ENCODE assay signal across 1 cellular context in the genomic region with DNA sequence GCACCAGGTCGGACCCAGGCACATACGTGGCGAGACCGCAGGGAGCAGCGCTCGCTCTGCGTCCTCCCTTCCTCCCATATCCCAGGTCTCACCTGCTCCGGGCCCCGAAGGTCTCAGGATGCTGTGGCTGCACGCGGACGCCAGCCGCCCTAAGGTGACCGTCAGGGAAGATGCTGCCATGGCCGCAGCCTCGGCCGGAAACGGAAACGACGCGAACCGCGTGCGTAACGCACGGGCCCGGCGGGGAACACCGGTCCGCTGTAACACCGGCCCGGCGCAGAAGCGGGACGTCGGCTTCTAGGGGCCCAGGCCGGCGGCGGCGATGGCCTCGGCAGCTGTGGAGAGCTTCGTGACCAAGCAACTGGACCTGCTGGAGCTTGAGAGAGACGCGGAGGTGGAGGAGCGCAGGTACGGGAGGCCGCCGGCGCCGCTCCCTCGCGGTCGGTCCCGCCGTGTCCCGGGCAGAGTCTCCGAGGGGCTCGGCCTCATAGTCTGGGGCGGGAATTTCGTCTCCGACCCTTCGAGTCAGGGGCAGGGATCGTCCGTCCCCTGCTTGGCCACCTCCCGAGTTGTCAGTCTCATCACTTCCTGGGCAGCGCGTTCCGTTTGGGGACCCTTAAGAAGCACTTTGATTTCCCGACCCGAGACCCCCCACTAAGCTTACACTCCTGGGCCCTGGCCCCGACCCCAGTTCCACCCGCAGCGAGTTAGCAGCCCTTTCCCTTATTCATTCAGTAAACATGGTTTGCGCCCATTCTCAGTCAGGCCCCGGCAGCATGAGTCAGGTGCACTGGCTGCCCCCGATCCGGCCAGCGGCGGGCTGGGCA.
TF ChIP-seq lines count a peak whose summit lies in the region.

A gene (plus strand): TSS at position 261 of the 827 bp plus-strand sequence. CDS start 62 bp downstream, at position 323.
A gene (minus strand): TSS at position 202 of the 827 bp plus-strand sequence. CDS start 22 bp downstream, at position 180.

TF ChIP-seq in HepG2, 621 proteins besides CTCF, POLR2A, EP300 and RAD21 (continued from another document and continues in another):
- TF ChIP-seq, protein P1, sequence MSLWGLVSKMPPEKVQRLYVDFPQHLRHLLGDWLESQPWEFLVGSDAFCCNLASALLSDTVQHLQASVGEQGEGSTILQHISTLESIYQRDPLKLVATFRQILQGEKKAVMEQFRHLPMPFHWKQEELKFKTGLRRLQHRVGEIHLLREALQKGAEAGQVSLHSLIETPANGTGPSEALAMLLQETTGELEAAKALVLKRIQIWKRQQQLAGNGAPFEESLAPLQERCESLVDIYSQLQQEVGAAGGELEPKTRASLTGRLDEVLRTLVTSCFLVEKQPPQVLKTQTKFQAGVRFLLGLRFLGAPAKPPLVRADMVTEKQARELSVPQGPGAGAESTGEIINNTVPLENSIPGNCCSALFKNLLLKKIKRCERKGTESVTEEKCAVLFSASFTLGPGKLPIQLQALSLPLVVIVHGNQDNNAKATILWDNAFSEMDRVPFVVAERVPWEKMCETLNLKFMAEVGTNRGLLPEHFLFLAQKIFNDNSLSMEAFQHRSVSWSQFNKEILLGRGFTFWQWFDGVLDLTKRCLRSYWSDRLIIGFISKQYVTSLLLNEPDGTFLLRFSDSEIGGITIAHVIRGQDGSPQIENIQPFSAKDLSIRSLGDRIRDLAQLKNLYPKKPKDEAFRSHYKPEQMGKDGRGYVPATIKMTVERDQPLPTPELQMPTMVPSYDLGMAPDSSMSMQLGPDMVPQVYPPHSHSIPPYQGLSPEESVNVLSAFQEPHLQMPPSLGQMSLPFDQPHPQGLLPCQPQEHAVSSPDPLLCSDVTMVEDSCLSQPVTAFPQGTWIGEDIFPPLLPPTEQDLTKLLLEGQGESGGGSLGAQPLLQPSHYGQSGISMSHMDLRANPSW (CRISPR knock-in tag; IDR thresholded peaks at IDR 0.05; ENCODE audit: borderline replicate concordance), result no peak; the same call in 1 of the 2 replicates
- TF ChIP-seq RFX3 (CRISPR knock-in tag; IDR thresholded peaks at IDR 0.05) (no peak), TOE1 (CRISPR knock-in tag; IDR thresholded peaks at IDR 0.05) (peak; percentile 95; the same call in 1 of the 2 replicates), HMG20B (CRISPR knock-in tag; conservative IDR thresholded peaks at IDR 0.05) (peak; percentile 72), ZNF841 (CRISPR knock-in tag; IDR thresholded peaks at IDR 0.05; ENCODE audit: borderline replicate concordance) (no peak), ZNF878 (CRISPR knock-in tag; IDR thresholded peaks at IDR 0.05) (no peak), ZNF772 (CRISPR knock-in tag; IDR thresholded peaks at IDR 0.05) (peak; percentile 88; the same call in 1 of the 2 replicates), AKAP8 (CRISPR knock-in tag; IDR thresholded peaks at IDR 0.05) (peak; percentile 43; the same call in 1 of the 2 replicates), MLLT10 (CRISPR knock-in tag; IDR thresholded peaks at IDR 0.05) (no peak), RXRB (CRISPR knock-in tag; IDR thresholded peaks at IDR 0.05; ENCODE audit: borderline replicate concordance) (peak; percentile 82), ZNF510 (CRISPR knock-in tag; IDR thresholded peaks at IDR 0.05; ENCODE audit: low read depth) (0 out of 2 replicates have a peak, but pooled peaks have one; percentile 56), ZNF333 (CRISPR knock-in tag; IDR thresholded peaks at IDR 0.05; ENCODE audit: borderline replicate concordance) (peak; percentile 86), RFXAP (CRISPR knock-in tag; IDR thresholded peaks at IDR 0.05; ENCODE audit: borderline replicate concordance) (0 out of 2 replicates have a peak, but pooled peaks have one; percentile 83), ZNF101 (CRISPR knock-in tag; IDR thresholded peaks at IDR 0.05; ENCODE audit: borderline replicate concordance, low read depth) (0 out of 2 replicates have a peak, but pooled peaks have one; percentile 30)
- TF ChIP-seq, protein P2, sequence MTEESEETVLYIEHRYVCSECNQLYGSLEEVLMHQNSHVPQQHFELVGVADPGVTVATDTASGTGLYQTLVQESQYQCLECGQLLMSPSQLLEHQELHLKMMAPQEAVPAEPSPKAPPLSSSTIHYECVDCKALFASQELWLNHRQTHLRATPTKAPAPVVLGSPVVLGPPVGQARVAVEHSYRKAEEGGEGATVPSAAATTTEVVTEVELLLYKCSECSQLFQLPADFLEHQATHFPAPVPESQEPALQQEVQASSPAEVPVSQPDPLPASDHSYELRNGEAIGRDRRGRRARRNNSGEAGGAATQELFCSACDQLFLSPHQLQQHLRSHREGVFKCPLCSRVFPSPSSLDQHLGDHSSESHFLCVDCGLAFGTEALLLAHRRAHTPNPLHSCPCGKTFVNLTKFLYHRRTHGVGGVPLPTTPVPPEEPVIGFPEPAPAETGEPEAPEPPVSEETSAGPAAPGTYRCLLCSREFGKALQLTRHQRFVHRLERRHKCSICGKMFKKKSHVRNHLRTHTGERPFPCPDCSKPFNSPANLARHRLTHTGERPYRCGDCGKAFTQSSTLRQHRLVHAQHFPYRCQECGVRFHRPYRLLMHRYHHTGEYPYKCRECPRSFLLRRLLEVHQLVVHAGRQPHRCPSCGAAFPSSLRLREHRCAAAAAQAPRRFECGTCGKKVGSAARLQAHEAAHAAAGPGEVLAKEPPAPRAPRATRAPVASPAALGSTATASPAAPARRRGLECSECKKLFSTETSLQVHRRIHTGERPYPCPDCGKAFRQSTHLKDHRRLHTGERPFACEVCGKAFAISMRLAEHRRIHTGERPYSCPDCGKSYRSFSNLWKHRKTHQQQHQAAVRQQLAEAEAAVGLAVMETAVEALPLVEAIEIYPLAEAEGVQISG (CRISPR knock-in tag; IDR thresholded peaks at IDR 0.05), result peak; percentile 97
- TF ChIP-seq, protein P3, sequence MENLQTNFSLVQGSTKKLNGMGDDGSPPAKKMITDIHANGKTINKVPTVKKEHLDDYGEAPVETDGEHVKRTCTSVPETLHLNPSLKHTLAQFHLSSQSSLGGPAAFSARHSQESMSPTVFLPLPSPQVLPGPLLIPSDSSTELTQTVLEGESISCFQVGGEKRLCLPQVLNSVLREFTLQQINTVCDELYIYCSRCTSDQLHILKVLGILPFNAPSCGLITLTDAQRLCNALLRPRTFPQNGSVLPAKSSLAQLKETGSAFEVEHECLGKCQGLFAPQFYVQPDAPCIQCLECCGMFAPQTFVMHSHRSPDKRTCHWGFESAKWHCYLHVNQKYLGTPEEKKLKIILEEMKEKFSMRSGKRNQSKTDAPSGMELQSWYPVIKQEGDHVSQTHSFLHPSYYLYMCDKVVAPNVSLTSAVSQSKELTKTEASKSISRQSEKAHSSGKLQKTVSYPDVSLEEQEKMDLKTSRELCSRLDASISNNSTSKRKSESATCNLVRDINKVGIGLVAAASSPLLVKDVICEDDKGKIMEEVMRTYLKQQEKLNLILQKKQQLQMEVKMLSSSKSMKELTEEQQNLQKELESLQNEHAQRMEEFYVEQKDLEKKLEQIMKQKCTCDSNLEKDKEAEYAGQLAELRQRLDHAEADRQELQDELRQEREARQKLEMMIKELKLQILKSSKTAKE (CRISPR knock-in tag; IDR thresholded peaks at IDR 0.05; ENCODE audit: borderline replicate concordance), result no peak; the same call in 1 of the 2 replicates
- TF ChIP-seq, protein P4, sequence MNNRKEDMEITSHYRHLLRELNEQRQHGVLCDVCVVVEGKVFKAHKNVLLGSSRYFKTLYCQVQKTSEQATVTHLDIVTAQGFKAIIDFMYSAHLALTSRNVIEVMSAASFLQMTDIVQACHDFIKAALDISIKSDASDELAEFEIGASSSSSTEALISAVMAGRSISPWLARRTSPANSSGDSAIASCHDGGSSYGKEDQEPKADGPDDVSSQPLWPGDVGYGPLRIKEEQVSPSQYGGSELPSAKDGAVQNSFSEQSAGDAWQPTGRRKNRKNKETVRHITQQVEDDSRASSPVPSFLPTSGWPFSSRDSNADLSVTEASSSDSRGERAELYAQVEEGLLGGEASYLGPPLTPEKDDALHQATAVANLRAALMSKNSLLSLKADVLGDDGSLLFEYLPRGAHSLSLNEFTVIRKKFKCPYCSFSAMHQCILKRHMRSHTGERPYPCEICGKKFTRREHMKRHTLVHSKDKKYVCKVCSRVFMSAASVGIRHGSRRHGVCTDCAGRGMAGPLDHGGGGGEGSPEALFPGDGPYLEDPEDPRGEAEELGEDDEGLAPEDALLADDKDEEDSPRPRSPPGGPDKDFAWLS (CRISPR knock-in tag; IDR thresholded peaks at IDR 0.05; ENCODE audit: borderline replicate concordance), result no peak
- TF ChIP-seq, protein P5, sequence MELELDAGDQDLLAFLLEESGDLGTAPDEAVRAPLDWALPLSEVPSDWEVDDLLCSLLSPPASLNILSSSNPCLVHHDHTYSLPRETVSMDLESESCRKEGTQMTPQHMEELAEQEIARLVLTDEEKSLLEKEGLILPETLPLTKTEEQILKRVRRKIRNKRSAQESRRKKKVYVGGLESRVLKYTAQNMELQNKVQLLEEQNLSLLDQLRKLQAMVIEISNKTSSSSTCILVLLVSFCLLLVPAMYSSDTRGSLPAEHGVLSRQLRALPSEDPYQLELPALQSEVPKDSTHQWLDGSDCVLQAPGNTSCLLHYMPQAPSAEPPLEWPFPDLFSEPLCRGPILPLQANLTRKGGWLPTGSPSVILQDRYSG (CRISPR knock-in tag; IDR thresholded peaks at IDR 0.05), result 0 out of 2 replicates have a peak, but pooled peaks have one; percentile 41
- TF ChIP-seq, protein P6, sequence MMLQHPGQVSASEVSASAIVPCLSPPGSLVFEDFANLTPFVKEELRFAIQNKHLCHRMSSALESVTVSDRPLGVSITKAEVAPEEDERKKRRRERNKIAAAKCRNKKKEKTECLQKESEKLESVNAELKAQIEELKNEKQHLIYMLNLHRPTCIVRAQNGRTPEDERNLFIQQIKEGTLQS (CRISPR knock-in tag; IDR thresholded peaks at IDR 0.05), result peak; percentile 80
- TF ChIP-seq, protein P7, sequence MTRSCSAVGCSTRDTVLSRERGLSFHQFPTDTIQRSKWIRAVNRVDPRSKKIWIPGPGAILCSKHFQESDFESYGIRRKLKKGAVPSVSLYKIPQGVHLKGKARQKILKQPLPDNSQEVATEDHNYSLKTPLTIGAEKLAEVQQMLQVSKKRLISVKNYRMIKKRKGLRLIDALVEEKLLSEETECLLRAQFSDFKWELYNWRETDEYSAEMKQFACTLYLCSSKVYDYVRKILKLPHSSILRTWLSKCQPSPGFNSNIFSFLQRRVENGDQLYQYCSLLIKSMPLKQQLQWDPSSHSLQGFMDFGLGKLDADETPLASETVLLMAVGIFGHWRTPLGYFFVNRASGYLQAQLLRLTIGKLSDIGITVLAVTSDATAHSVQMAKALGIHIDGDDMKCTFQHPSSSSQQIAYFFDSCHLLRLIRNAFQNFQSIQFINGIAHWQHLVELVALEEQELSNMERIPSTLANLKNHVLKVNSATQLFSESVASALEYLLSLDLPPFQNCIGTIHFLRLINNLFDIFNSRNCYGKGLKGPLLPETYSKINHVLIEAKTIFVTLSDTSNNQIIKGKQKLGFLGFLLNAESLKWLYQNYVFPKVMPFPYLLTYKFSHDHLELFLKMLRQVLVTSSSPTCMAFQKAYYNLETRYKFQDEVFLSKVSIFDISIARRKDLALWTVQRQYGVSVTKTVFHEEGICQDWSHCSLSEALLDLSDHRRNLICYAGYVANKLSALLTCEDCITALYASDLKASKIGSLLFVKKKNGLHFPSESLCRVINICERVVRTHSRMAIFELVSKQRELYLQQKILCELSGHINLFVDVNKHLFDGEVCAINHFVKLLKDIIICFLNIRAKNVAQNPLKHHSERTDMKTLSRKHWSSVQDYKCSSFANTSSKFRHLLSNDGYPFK (CRISPR knock-in tag; IDR thresholded peaks at IDR 0.05; ENCODE audit: borderline replicate concordance), result peak; percentile 95
- TF ChIP-seq, protein P8, sequence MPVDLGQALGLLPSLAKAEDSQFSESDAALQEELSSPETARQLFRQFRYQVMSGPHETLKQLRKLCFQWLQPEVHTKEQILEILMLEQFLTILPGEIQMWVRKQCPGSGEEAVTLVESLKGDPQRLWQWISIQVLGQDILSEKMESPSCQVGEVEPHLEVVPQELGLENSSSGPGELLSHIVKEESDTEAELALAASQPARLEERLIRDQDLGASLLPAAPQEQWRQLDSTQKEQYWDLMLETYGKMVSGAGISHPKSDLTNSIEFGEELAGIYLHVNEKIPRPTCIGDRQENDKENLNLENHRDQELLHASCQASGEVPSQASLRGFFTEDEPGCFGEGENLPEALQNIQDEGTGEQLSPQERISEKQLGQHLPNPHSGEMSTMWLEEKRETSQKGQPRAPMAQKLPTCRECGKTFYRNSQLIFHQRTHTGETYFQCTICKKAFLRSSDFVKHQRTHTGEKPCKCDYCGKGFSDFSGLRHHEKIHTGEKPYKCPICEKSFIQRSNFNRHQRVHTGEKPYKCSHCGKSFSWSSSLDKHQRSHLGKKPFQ (CRISPR knock-in tag; IDR thresholded peaks at IDR 0.05; ENCODE audit: insufficient replicate concordance), result peak; percentile 86
- TF ChIP-seq, protein P9, sequence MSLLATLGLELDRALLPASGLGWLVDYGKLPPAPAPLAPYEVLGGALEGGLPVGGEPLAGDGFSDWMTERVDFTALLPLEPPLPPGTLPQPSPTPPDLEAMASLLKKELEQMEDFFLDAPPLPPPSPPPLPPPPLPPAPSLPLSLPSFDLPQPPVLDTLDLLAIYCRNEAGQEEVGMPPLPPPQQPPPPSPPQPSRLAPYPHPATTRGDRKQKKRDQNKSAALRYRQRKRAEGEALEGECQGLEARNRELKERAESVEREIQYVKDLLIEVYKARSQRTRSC (CRISPR knock-in tag; IDR thresholded peaks at IDR 0.05; ENCODE audit: low read depth), result no peak
- TF ChIP-seq, protein P10, sequence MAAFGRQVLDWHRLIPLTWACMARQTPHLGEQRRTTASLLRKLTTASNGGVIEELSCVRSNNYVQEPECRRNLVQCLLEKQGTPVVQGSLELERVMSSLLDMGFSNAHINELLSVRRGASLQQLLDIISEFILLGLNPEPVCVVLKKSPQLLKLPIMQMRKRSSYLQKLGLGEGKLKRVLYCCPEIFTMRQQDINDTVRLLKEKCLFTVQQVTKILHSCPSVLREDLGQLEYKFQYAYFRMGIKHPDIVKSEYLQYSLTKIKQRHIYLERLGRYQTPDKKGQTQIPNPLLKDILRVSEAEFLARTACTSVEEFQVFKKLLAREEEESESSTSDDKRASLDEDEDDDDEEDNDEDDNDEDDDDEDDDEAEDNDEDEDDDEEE (CRISPR knock-in tag; IDR thresholded peaks at IDR 0.05), result peak; percentile 98
- TF ChIP-seq, protein P11, sequence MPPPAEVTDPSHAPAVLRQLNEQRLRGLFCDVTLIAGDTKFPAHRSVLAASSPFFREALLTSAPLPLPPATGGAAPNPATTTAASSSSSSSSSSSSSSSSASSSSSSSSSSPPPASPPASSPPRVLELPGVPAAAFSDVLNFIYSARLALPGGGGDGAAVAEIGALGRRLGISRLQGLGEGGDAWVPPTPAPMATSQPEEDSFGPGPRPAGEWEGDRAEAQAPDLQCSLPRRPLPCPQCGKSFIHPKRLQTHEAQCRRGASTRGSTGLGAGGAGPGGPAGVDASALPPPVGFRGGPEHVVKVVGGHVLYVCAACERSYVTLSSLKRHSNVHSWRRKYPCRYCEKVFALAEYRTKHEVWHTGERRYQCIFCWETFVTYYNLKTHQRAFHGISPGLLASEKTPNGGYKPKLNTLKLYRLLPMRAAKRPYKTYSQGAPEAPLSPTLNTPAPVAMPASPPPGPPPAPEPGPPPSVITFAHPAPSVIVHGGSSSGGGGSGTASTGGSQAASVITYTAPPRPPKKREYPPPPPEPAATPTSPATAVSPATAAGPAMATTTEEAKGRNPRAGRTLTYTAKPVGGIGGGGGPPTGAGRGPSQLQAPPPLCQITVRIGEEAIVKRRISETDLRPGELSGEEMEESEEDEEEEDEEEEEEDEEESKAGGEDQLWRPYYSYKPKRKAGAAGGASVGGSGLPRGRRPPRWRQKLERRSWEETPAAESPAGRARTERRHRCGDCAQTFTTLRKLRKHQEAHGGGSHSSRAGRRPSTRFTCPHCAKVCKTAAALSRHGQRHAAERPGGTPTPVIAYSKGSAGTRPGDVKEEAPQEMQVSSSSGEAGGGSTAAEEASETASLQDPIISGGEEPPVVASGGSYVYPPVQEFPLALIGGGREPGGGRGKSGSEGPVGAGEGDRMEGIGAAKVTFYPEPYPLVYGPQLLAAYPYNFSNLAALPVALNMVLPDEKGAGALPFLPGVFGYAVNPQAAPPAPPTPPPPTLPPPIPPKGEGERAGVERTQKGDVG (CRISPR knock-in tag; IDR thresholded peaks at IDR 0.05; ENCODE audit: borderline replicate concordance), result peak; percentile 94
